ENCODE assay signal across 8 cellular contexts in the genomic region with DNA sequence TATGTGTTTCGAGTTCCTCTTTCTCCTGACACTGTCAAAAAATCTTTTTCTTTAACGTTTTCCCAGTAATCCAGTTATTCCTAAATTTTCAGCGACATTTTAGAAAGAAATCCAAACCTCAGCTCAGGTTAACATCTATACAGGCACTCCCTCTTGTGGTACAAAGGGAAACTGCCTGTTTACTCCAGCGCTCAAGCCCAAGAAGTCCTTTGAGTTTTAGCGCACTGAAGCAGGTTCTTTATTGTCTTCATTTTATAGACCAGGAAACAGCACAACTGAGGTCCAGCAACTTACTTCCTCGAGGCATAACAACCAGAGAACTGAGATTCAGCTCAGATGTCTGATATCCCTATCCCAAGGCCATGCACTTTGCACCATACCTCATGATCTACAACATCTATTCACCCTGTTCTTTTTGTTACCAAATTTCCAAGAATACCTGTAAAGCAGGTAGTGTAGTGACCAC.
DNase-seq lines count a peak whose midpoint lies in the region; TF ChIP-seq lines count a peak whose summit lies in the region.

No MANE protein-coding gene starts in this region.

- no peak overlapping the region for H3K4me2 ChIP-seq in neural progenitor cell

- no peak overlapping the region for H3K9ac ChIP-seq in neural progenitor cell

- H2AFZ ChIP-seq in neural progenitor cell (replicated peaks) = no peak overlapping the region

- H3F3A ChIP-seq in neural progenitor cell (ENCODE audit: low read depth) = no peaks in the 10 kb centered on the region

- no peaks in the 10 kb centered on the region for H4K20me1 ChIP-seq in neural progenitor cell (ENCODE audit: low read depth)

- H3K27ac ChIP-seq in neural progenitor cell = no peak overlapping the region

- intact Hi-C loops in activated naive CD4-positive, alpha-beta T cell treated with anti-CD3 and anti-CD28 coated beads for 36 hours (cut with micrococcal nuclease) = loop anchor here (1.0 kb wide), 4 partner anchors 58 to 165 kb away; no protein-coding TSS in a partner anchor

- no peaks in the 10 kb centered on the region for H3K36me3 ChIP-seq in neural progenitor cell

- no peaks in the 10 kb centered on the region for H3K27me3 Mint-ChIP-seq in activated naive CD4-positive, alpha-beta T cell treated with anti-CD3 and anti-CD28 coated beads for 36 hours (ENCODE audit: low read depth)
- peaks cover 4% of the 10 kb centered on the region for H3K27me3 Mint-ChIP-seq in neural progenitor cell (ENCODE audit: insufficient read depth, low read depth)

- CTCF ChIA-PET in activated naive CD4-positive, alpha-beta T cell treated with anti-CD3 and anti-CD28 coated beads for 36 hours (lab: Charles Lee) = interaction anchor here (0.7 to 4.3 kb wide), 38 partner anchors 8 to 339 kb away, joined by 3 to 72 read pairs (median 5); no protein-coding TSS in a partner anchor

- peaks cover 3% of the 10 kb centered on the region for H3K4me1 ChIP-seq in neural progenitor cell

- no peaks in the 10 kb centered on the region for H3K79me2 ChIP-seq in neural progenitor cell (ENCODE audit: low read depth)

- H3K4me3 ChIP-seq in neural progenitor cell = no peak overlapping the region

- peak overlapping the region; percentile 65 for H3K27ac Mint-ChIP-seq in activated naive CD4-positive, alpha-beta T cell treated with anti-CD3 and anti-CD28 coated beads for 36 hours
- no peak overlapping the region for H3K27ac Mint-ChIP-seq in neural progenitor cell

- H3K4me1 Mint-ChIP-seq in activated naive CD4-positive, alpha-beta T cell treated with anti-CD3 and anti-CD28 coated beads for 36 hours (ENCODE audit: low read depth) = peaks cover 64% of the 10 kb centered on the region
- H3K4me1 Mint-ChIP-seq in neural progenitor cell = peaks cover 13% of the 10 kb centered on the region

- H3K9me3 Mint-ChIP-seq in activated naive CD4-positive, alpha-beta T cell treated with anti-CD3 and anti-CD28 coated beads for 36 hours = peaks cover 2% of the 10 kb centered on the region
- peaks cover 3% of the 10 kb centered on the region for H3K9me3 Mint-ChIP-seq in neural progenitor cell

- peaks cover 9% of the 10 kb centered on the region for H3K36me3 Mint-ChIP-seq in activated naive CD4-positive, alpha-beta T cell treated with anti-CD3 and anti-CD28 coated beads for 36 hours (ENCODE audit: low read depth)
- H3K36me3 Mint-ChIP-seq in neural progenitor cell = no peaks in the 10 kb centered on the region

- no peaks in the 10 kb centered on the region for H3K27me3 ChIP-seq in neural progenitor cell

- H3K9me3 ChIP-seq in neural progenitor cell (ENCODE audit: low read depth) = no peaks in the 10 kb centered on the region

- peak; percentile 40 to 54 for DNase-seq in NCI-H524 (lab: John Stamatoyannopoulos, UW)
- DNase-seq in NCI-H524 treated with DMSO at 0.1 percent for 48 hours (lab: John Stamatoyannopoulos, UW) = no peak
- peak; percentile 55 for DNase-seq in HPDE6-E6E7 (ENCODE audit: extremely low spot score)
- DNase-seq in NOMO-1 treated with dmso at 0.1 percent for 144 hours (lab: John Stamatoyannopoulos, UW; ENCODE audit: unreplicated experiment) = peak; percentile 6
- peak; percentile 75 for DNase-seq in activated naive CD4-positive, alpha-beta T cell treated with anti-CD3 and anti-CD28 coated beads for 36 hours
- DNase-seq in foreskin melanocyte = peak; percentile 67
- peak; percentile 80 for DNase-seq in neural progenitor cell (ENCODE audit: low spot score)
- DNase-seq in KG1 (lab: John Stamatoyannopoulos, UW) = no peak

- peak; percentile 95 for TF ChIP-seq CTCF in neural progenitor cell (IDR thresholded peaks at IDR 0.05)

- peak overlapping the region; percentile 61 for H3K4me3 Mint-ChIP-seq in activated naive CD4-positive, alpha-beta T cell treated with anti-CD3 and anti-CD28 coated beads for 36 hours
- H3K4me3 Mint-ChIP-seq in neural progenitor cell = no peak overlapping the region

Comparison
In these comparisons a context has a peak if more than half of its experiments do, and no peak if none do; other contexts are left out.
1. DNase-seq: peak in NCI-H524 (2 of 2), HPDE6-E6E7 (single experiment), NOMO-1 treated with dmso at 0.1 percent for 144 hours (single experiment), activated naive CD4-positive, alpha-beta T cell treated with anti-CD3 and anti-CD28 coated beads for 36 hours (single experiment), foreskin melanocyte (single experiment) and neural progenitor cell (single experiment); none in NCI-H524 treated with DMSO at 0.1 percent for 48 hours (single experiment) and KG1 (single experiment).